In the genomic region with DNA sequence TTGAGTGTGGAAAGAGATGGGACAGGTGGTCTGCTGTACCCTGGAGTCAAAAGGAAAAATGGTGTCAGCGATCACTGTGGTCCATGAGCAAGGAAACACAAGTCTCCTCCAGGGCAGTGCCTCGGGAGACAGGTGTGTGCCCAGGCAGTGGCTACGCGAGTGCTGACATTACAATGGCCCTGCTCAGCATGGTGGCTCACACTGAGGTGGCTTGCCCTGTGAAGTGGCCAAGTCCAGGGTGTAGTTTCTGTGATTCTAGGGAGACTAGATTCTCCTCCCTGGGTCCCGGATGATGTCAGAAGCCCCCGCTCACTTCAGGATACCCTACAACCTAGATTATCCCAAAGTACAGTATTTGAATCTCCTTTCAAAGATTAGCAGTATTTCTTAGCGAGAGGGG, we compare ENCODE assay signal across 24 cellular contexts.
"Had no signal": no experiment of that assay in that cellular context is flagged by ENCODE, and none has a peak within 500 bp of the region (broad histone marks: within the 10 kb centered on the region; RNA-seq: fewer than 3 reads in every experiment).

No MANE protein-coding gene starts in this region.

- H3K4me3 Mint-ChIP-seq: dendritic cell treated with granulocyte-macrophage colony-stimulating factor and Interleukin-4, amounts not matched to agents 40 ng/mL and 50 ng/mL, for 4 days; effector memory CD8-positive, alpha-beta T cell; endodermal cell had no signal

- H3K27ac ChIP-seq: colonic mucosa, coronary artery, dorsolateral prefrontal cortex, epithelial cell of prostate, esophagus muscularis mucosa, esophagus squamous epithelium, foreskin keratinocyte, gastrocnemius medialis, gastroesophageal sphincter, heart left ventricle, heart right ventricle had no signal

- H3K27me3 Mint-ChIP-seq: dendritic cell treated with granulocyte-macrophage colony-stimulating factor and Interleukin-4, amounts not matched to agents 40 ng/mL and 50 ng/mL, for 4 days had no signal

- H3K27ac Mint-ChIP-seq: dendritic cell treated with granulocyte-macrophage colony-stimulating factor and Interleukin-4, amounts not matched to agents 40 ng/mL and 50 ng/mL, for 4 days; effector memory CD8-positive, alpha-beta T cell; endodermal cell had no signal

- H3K4me3 ChIP-seq: colonic mucosa, coronary artery, dorsolateral prefrontal cortex, esophagus muscularis mucosa, esophagus squamous epithelium, gastrocnemius medialis, gastroesophageal sphincter, heart left ventricle, heart right ventricle had no signal

- ATAC-seq: effector memory CD8-positive, alpha-beta T cell; esophagus mucosa; foreskin keratinocyte; gastrocnemius medialis; gastroesophageal sphincter; heart left ventricle; heart right ventricle had no signal

- H3K27me3 ChIP-seq: colonic mucosa, dorsolateral prefrontal cortex, esophagus muscularis mucosa, esophagus squamous epithelium, foreskin keratinocyte, gastrocnemius medialis, gastroesophageal sphincter, heart left ventricle, heart right ventricle had no signal

- H3K9me3 ChIP-seq: colonic mucosa, esophagus muscularis mucosa, esophagus squamous epithelium, gastrocnemius medialis, gastroesophageal sphincter, heart left ventricle, heart right ventricle had no signal

- H3K4me1 ChIP-seq: colonic mucosa, esophagus muscularis mucosa, esophagus squamous epithelium, foreskin keratinocyte, gastrocnemius medialis, gastroesophageal sphincter, heart left ventricle, heart right ventricle had no signal

- DNase-seq: colonic mucosa; cortex of kidney; dermis blood vessel endothelial cell; dorsolateral prefrontal cortex; effector CD4-positive, alpha-beta T cell; effector CD8-positive, alpha-beta T cell; effector memory CD4-positive, alpha-beta T cell; effector memory CD8-positive, alpha-beta T cell; endodermal cell; erythroblast; esophagus squamous epithelium; foreskin keratinocyte; foreskin melanocyte; gastrocnemius medialis; glutamatergic neuron; head of caudate nucleus; heart left ventricle; heart right ventricle had no signal

- H3K36me3 ChIP-seq: colonic mucosa, esophagus muscularis mucosa, esophagus squamous epithelium, gastrocnemius medialis, gastroesophageal sphincter, heart left ventricle, heart right ventricle had no signal

- H3K9me3 Mint-ChIP-seq: dendritic cell treated with granulocyte-macrophage colony-stimulating factor and Interleukin-4, amounts not matched to agents 40 ng/mL and 50 ng/mL, for 4 days; effector memory CD8-positive, alpha-beta T cell; endodermal cell had no signal
